In genomic region chr7:30902466-30902865, GRCh38 we compare ENCODE assay signal across 13 cellular contexts. TPM values are rescaled to one million over a fixed set of nuclear protein-coding genes. Genes with fewer than 3 reads are reported as not detected.
DNase-seq lines count a peak whose midpoint lies in the region; ATAC-seq and TF ChIP-seq lines count a peak whose summit lies in the region.
"Had no signal": no experiment of that assay in that cellular context is flagged by ENCODE, and none has a peak within 500 bp of the region (broad histone marks: within the 10 kb centered on the region; RNA-seq: fewer than 3 reads in every experiment).

No MANE protein-coding gene starts in this region.

- no peak for DNase-seq in lower lobe of right lung
- no peak for DNase-seq in upper lobe of right lung
- DNase-seq: Caco-2; CD4-positive, alpha-beta T cell; GDM1; H9 had no signal

- no peak overlapping the region for H3K9ac ChIP-seq in BLaER1
- H3K9ac ChIP-seq: KMS-11 had no signal

- H3K4me3 ChIP-seq in BLaER1 (no peak overlapping the region), HEK293 (ENCODE audit: low read depth, low read length) (no peak overlapping the region), lower lobe of right lung (no peak overlapping the region), upper lobe of right lung (no peak overlapping the region)

- H3K4me1 ChIP-seq in BLaER1 (peaks cover 78% of the 10 kb centered on the region), HEK293 (ENCODE audit: control insufficient read depth, insufficient read depth, low read length) (no peaks in the 10 kb centered on the region), lower lobe of right lung (peaks cover 70% of the 10 kb centered on the region), upper lobe of right lung (peaks cover 43% of the 10 kb centered on the region)

- TF ChIP-seq CTCF in HEK293 (tag by site-specific recombination; IDR thresholded peaks at IDR 0.05) (no peak), lower lobe of right lung (IDR thresholded peaks at IDR 0.05) (no peak), upper lobe of right lung (IDR thresholded peaks at IDR 0.05) (no peak)

- intact Hi-C loops in lower lobe of right lung (cut with DNase I) (no loop called here), upper lobe of right lung (cut with DNase I) (no loop called here)

- H3K36me3 ChIP-seq in BLaER1 (no peaks in the 10 kb centered on the region), HEK293 (ENCODE audit: control insufficient read depth in 2 of 2, insufficient read depth in 1 of 2, low read length in 2 of 2) (no peaks in the 10 kb centered on the region), lower lobe of right lung (no peaks in the 10 kb centered on the region), upper lobe of right lung (no peaks in the 10 kb centered on the region)

- H4K20me1 ChIP-seq in BLaER1 = no peaks in the 10 kb centered on the region

- CTCF ChIA-PET in HEK293 (lab: Yijun Ruan, JAX) = interaction anchor here (0.6 kb wide), 1 partner anchor 76 kb away, joined by 4 read pairs; no protein-coding TSS in a partner anchor

- ATAC-seq in lower lobe of right lung (no peak), upper lobe of right lung (no peak), HG03354 (IDR thresholded peaks at IDR 0.05; ENCODE audit: poor library complexity, severe bottlenecking, unreplicated experiment) (no peak), HG03520 (IDR thresholded peaks at IDR 0.05; ENCODE audit: unreplicated experiment) (no peak)

- POLR2A ChIA-PET in HEK293 (lab: Yijun Ruan, JAX) = no interaction called here

- peak overlapping the region; percentile 60 for H3K4me2 ChIP-seq in BLaER1
- H3K4me2 ChIP-seq: KMS-11 had no signal

- peak overlapping the region; percentile 62 for H3K27ac ChIP-seq in BLaER1
- no peak overlapping the region for H3K27ac ChIP-seq in HEK293 (ENCODE audit: extremely low read depth, low read depth, low read length)
- peak overlapping the region; percentile 63 for H3K27ac ChIP-seq in lower lobe of right lung
- peak overlapping the region; percentile 47 for H3K27ac ChIP-seq in upper lobe of right lung
- H3K27ac ChIP-seq: C4-2B, KMS-11 had no signal

- H3K9me3 ChIP-seq in BLaER1 = no peaks in the 10 kb centered on the region
- no peaks in the 10 kb centered on the region for H3K9me3 ChIP-seq in HEK293 (ENCODE audit: control insufficient read depth, insufficient read depth, low read depth, low read length)
- no peaks in the 10 kb centered on the region for H3K9me3 ChIP-seq in lower lobe of right lung
- H3K9me3 ChIP-seq in upper lobe of right lung = no peaks in the 10 kb centered on the region
- H3K9me3 ChIP-seq: Caco-2 had no signal

- H3K27me3 ChIP-seq in BLaER1 (no peaks in the 10 kb centered on the region), lower lobe of right lung (ENCODE audit: low read depth) (no peaks in the 10 kb centered on the region), upper lobe of right lung (no peaks in the 10 kb centered on the region)

TF ChIP-seq in HEK293, 187 proteins besides CTCF, POLR2A, EP300 and RAD21:
- TF ChIP-seq ZIC2 (tag by site-specific recombination; IDR thresholded peaks at IDR 0.05) = peak; percentile 48
- no peak for TF ChIP-seq ZNF121 (tag by site-specific recombination; IDR thresholded peaks at IDR 0.05)
- no peak for TF ChIP-seq ZFP41 (tag by site-specific recombination; IDR thresholded peaks at IDR 0.05; ENCODE audit: borderline replicate concordance)
- TF ChIP-seq ZEB2 (tag by site-specific recombination; IDR thresholded peaks at IDR 0.05) = no peak
- peak; percentile 79 for TF ChIP-seq GLIS1 (tag by site-specific recombination; IDR thresholded peaks at IDR 0.05)
- TF ChIP-seq GFI1B (tag by site-specific recombination; IDR thresholded peaks at IDR 0.05) = no peak
- no peak for TF ChIP-seq ZBTB6 (tag by site-specific recombination; IDR thresholded peaks at IDR 0.05)

RNA-seq across cellular contexts. Expression of gene AQP1, which starts 9.2 kb away (rescaled TPM):
- total RNA-seq in lower lobe of right lung (826 TPM), upper lobe of right lung (1,132 TPM)
- total RNA-seq: B cell had no signal
